Comparison of ENCODE assay signal across 1 cellular context in genomic region chr9:114674798-114675554, GRCh38.
TF ChIP-seq lines count a peak whose summit lies in the region.

No MANE protein-coding gene starts in this region.

TF ChIP-seq in WTC11, 78 proteins besides CTCF, POLR2A, EP300 and RAD21 (continued from another document):
- TF ChIP-seq, protein P1, sequence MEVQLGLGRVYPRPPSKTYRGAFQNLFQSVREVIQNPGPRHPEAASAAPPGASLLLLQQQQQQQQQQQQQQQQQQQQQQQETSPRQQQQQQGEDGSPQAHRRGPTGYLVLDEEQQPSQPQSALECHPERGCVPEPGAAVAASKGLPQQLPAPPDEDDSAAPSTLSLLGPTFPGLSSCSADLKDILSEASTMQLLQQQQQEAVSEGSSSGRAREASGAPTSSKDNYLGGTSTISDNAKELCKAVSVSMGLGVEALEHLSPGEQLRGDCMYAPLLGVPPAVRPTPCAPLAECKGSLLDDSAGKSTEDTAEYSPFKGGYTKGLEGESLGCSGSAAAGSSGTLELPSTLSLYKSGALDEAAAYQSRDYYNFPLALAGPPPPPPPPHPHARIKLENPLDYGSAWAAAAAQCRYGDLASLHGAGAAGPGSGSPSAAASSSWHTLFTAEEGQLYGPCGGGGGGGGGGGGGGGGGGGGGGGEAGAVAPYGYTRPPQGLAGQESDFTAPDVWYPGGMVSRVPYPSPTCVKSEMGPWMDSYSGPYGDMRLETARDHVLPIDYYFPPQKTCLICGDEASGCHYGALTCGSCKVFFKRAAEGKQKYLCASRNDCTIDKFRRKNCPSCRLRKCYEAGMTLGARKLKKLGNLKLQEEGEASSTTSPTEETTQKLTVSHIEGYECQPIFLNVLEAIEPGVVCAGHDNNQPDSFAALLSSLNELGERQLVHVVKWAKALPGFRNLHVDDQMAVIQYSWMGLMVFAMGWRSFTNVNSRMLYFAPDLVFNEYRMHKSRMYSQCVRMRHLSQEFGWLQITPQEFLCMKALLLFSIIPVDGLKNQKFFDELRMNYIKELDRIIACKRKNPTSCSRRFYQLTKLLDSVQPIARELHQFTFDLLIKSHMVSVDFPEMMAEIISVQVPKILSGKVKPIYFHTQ (CRISPR knock-in tag; IDR thresholded peaks at IDR 0.05): no peak
- no peak for TF ChIP-seq ETV6 (CRISPR knock-in tag; IDR thresholded peaks at IDR 0.05)
- TF ChIP-seq, protein P2, sequence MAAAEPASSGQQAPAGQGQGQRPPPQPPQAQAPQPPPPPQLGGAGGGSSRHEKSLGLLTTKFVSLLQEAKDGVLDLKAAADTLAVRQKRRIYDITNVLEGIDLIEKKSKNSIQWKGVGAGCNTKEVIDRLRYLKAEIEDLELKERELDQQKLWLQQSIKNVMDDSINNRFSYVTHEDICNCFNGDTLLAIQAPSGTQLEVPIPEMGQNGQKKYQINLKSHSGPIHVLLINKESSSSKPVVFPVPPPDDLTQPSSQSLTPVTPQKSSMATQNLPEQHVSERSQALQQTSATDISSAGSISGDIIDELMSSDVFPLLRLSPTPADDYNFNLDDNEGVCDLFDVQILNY (CRISPR knock-in tag; IDR thresholded peaks at IDR 0.05): no peak
- TF ChIP-seq, protein P3, sequence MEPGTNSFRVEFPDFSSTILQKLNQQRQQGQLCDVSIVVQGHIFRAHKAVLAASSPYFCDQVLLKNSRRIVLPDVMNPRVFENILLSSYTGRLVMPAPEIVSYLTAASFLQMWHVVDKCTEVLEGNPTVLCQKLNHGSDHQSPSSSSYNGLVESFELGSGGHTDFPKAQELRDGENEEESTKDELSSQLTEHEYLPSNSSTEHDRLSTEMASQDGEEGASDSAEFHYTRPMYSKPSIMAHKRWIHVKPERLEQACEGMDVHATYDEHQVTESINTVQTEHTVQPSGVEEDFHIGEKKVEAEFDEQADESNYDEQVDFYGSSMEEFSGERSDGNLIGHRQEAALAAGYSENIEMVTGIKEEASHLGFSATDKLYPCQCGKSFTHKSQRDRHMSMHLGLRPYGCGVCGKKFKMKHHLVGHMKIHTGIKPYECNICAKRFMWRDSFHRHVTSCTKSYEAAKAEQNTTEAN (CRISPR knock-in tag; IDR thresholded peaks at IDR 0.05): no peak
- no peak for TF ChIP-seq SMAD4 (CRISPR knock-in tag; IDR thresholded peaks at IDR 0.05)
- no peak for TF ChIP-seq ARID4B (CRISPR knock-in tag; IDR thresholded peaks at IDR 0.05; ENCODE audit: borderline replicate concordance)
- TF ChIP-seq SP1 (CRISPR knock-in tag; conservative IDR thresholded peaks at IDR 0.05): no peak
- TF ChIP-seq GTF2I (CRISPR knock-in tag; conservative IDR thresholded peaks at IDR 0.05): no peak
- TF ChIP-seq, protein P4, sequence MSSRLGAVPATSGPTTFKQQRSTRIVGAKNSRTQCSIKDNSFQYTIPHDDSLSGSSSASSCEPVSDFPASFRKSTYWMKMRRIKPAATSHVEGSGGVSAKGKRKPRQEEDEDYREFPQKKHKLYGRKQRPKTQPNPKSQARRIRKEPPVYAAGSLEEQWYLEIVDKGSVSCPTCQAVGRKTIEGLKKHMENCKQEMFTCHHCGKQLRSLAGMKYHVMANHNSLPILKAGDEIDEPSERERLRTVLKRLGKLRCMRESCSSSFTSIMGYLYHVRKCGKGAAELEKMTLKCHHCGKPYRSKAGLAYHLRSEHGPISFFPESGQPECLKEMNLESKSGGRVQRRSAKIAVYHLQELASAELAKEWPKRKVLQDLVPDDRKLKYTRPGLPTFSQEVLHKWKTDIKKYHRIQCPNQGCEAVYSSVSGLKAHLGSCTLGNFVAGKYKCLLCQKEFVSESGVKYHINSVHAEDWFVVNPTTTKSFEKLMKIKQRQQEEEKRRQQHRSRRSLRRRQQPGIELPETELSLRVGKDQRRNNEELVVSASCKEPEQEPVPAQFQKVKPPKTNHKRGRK (CRISPR knock-in tag; IDR thresholded peaks at IDR 0.05; ENCODE audit: borderline replicate concordance): no peak
- no peak for TF ChIP-seq NFATC4 (CRISPR knock-in tag; IDR thresholded peaks at IDR 0.05)
